ENCODE assay signal across 8 cellular contexts in the genomic region with DNA sequence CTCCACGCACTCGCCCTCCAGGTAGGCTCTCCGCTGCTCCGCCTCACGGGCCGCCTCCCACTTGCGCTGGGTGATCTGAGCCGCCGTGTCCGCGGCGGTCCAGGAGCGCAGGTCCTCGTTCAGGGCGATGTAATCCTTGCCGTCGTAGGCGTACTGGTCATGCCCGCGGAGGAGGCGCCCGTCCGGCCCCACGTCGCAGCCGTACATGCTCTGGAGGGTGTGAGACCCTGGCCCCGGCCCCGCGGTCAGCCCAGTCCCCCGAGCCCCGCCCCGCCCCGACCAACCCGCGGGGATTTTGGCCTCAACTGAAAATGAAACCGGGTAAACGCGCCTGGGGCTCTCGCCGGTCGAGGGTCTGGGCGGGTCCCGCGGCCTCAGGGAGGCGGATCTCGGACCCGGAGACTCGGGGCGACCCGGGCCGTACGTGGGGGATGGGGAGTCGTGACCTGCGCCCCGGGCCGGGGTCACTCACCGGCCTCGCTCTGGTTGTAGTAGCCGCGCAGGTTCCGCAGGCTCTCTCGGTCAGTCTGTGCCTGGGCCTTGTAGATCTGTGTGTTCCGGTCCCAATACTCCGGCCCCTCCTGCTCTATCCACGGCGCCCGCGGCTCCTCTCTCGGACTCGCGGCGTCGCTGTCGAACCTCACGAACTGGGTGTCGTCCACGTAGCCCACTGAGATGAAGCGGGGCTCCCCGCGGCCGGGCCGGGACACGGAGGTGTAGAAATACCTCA. TPM values are rescaled to one million over a fixed set of nuclear protein-coding genes. Genes with fewer than 3 reads are reported as not detected.
DNase-seq lines count a peak whose midpoint lies in the region; ATAC-seq and TF ChIP-seq lines count a peak whose summit lies in the region.

No MANE protein-coding gene starts in this region.

- TF ChIP-seq EP300 in ovary (IDR thresholded peaks at IDR 0.05) = no peak

- no peaks in the 10 kb centered on the region for H3K27me3 ChIP-seq in ovary

- H3K4me3 Mint-ChIP-seq in activated T-cell treated with anti-CD3 and anti-CD28 coated beads, Interleukin-2, amount 50 U/mL, for 24 hours = peak overlapping the region; percentile 93

- peaks cover 4% of the 10 kb centered on the region for H3K9me3 Mint-ChIP-seq in activated T-cell treated with anti-CD3 and anti-CD28 coated beads, Interleukin-2, amount 50 U/mL, for 24 hours

- DNase-seq in GM13977 (ENCODE audit: low spot score) = peak; percentile 67
- peak; percentile 62 for DNase-seq in activated T-cell treated with anti-CD3 and anti-CD28 coated beads, Interleukin-2, amount 50 U/mL, for 24 hours
- DNase-seq in fibroblast of peridontal ligament (ENCODE audit: extremely low read depth) = peak; percentile 35
- peak; percentile 38 to 72 (median 61) for DNase-seq in ovary
- DNase-seq in iPS-NIHi7 (ENCODE audit: extremely low spot score) = no peak
- no peak for DNase-seq in kidney glomerular epithelial cell (lab: John Stamatoyannopoulos, UW)

- TF ChIP-seq CTCF in GM13977 (IDR thresholded peaks at IDR 0.05; ENCODE audit: extremely low read depth, insufficient read depth, missing control alignments) = no peak
- no peak for TF ChIP-seq CTCF in ovary (IDR thresholded peaks at IDR 0.05)

- H3K4me3 ChIP-seq in ovary = peak overlapping the region; percentile 61

- intact Hi-C loops in ovary (cut with DNase I) = loop anchor here (5.0 to 10.0 kb wide), 4 partner anchors 84 to 162 kb away; partner anchors contain the start of gene HLA-C (in 1 of the 4)

- in situ Hi-C loops in GM13977 (cut with MboI; ENCODE audit: low pct_unique_long_range_greater_than_20kb, low sequenced_read_pairs, unreplicated experiment) = no loop called here

- peaks cover 70% of the 10 kb centered on the region for H3K4me1 Mint-ChIP-seq in activated T-cell treated with anti-CD3 and anti-CD28 coated beads, Interleukin-2, amount 50 U/mL, for 24 hours (ENCODE audit: low read depth)

- no peaks in the 10 kb centered on the region for H3K27me3 Mint-ChIP-seq in activated T-cell treated with anti-CD3 and anti-CD28 coated beads, Interleukin-2, amount 50 U/mL, for 24 hours

- H3K36me3 ChIP-seq in ovary = no peaks in the 10 kb centered on the region

- H3K27ac Mint-ChIP-seq in activated T-cell treated with anti-CD3 and anti-CD28 coated beads, Interleukin-2, amount 50 U/mL, for 24 hours = peak overlapping the region; percentile 97

- peak; percentile 6 for ATAC-seq in HG03571 (IDR thresholded peaks at IDR 0.05; ENCODE audit: unreplicated experiment)
- ATAC-seq in GM21619 (IDR thresholded peaks at IDR 0.05; ENCODE audit: unreplicated experiment) = no peak

- peaks cover 57% of the 10 kb centered on the region for H3K36me3 Mint-ChIP-seq in activated T-cell treated with anti-CD3 and anti-CD28 coated beads, Interleukin-2, amount 50 U/mL, for 24 hours (ENCODE audit: low read depth)

- H3K4me1 ChIP-seq in ovary (ENCODE audit: insufficient read depth) = no peaks in the 10 kb centered on the region

- peak overlapping the region; percentile 62 to 88 for H3K27ac ChIP-seq in ovary

- WGBS in ovary, 3 donors = 0 to 2% (median 2%) methylated on average over 16 to 79 of the region's 83 CpGs

- TF ChIP-seq POLR2A in ovary (IDR thresholded peaks at IDR 0.05) = no peak

- no peaks in the 10 kb centered on the region for H3K9me3 ChIP-seq in ovary

RNA-seq across cellular contexts. Expression of gene HLA-B, which starts 0.6 kb away (rescaled TPM):
- total RNA-seq in ovary = 100 to 1,000 TPM; 358 to 625 (median 492) TPM
- polyA plus RNA-seq in ovary = 1,000 to 10,000 TPM in 1 of 2 donors, 100 to 1,000 TPM in 1; 680 to 2,036 TPM

RNA-seq across cellular contexts. Expression of gene MICA, which starts 47.0 kb away (rescaled TPM):
- total RNA-seq in ovary = 10 to 100 TPM; 15.8 to 48.9 (median 24.5) TPM
- polyA plus RNA-seq in ovary = 10 to 100 TPM; 31.1 to 33.2 TPM

Comparison
In these comparisons a context has a peak if more than half of its experiments do, and no peak if none do; other contexts are left out.
1. DNase-seq: peak in GM13977 (single experiment), activated T-cell treated with anti-CD3 and anti-CD28 coated beads, Interleukin-2, amount 50 U/mL, for 24 hours (single experiment), fibroblast of peridontal ligament (single experiment) and ovary (5 of 5); none in iPS-NIHi7 (single experiment) and kidney glomerular epithelial cell (single experiment).